In the genomic region with DNA sequence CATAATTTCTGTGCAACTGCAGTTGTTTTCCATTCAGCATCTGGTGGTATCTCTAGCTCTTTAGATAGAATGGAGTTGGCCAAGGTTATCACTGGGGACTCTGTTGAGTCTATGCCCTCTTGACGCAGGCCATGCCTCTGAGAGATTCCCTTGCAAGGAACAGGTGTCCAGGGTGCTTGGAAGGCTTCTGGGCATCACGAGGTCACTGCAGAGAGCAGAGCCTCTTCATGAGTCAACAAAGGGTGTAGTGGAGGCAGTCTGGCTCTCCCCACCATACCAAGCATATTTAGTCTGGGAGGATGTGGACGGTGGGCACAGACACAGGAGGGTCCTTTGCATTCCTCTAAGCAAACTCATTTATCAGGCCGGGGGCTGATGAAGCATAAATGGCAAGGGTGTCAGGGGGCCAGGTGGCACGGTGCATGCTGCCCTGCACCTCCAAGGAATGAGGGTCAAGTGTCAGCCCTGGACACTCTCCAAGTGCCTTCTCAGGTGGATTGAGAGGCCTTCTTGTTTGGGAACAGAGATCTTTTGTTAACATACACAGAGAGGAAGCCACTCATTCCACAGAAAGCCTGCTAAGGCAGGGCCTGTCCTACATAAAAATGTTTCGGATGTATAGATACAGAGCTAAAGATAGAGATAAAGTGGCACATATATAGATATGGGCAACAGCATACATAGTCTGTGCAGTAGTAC, we compare ENCODE assay signal across 34 cellular contexts.
"Had no signal": no experiment of that assay in that cellular context is flagged by ENCODE, and none has a peak within 500 bp of the region (broad histone marks: within the 10 kb centered on the region; RNA-seq: fewer than 3 reads in every experiment).

No MANE protein-coding gene starts in this region.

- H3K4me1 Mint-ChIP-seq: activated B cell treated with CpG ODN at 0.5 μM for 24 hours; activated naive CD4-positive, alpha-beta T cell treated with anti-CD3 and anti-CD28 coated beads, Interleukin-2, amount 10 ng/mL, durations not matched to agents 7 days and 5 days; activated naive CD8-positive, alpha-beta T cell treated with anti-CD3 and anti-CD28 coated beads, Interleukin-2, amount 50 U/mL, for 24 hours; brain had no signal

- ATAC-seq: activated naive CD8-positive, alpha-beta T cell treated with anti-CD3 and anti-CD28 coated beads, Interleukin-2, amount 50 U/mL, for 24 hours; K562; PC-3; Right ventricle myocardium inferior had no signal

- H3K9me3 Mint-ChIP-seq: activated B cell treated with CpG ODN at 0.5 μM for 24 hours; activated naive CD8-positive, alpha-beta T cell treated with anti-CD3 and anti-CD28 coated beads, Interleukin-2, amount 50 U/mL, for 24 hours had no signal

- H3K27me3 Mint-ChIP-seq: activated B cell treated with CpG ODN at 0.5 μM for 24 hours; activated CD4-positive, alpha-beta memory T cell treated with anti-CD3 and anti-CD28 coated beads for 36 hours; activated naive CD4-positive, alpha-beta T cell treated with anti-CD3 and anti-CD28 coated beads, Interleukin-2, amount 10 ng/mL, durations not matched to agents 7 days and 5 days; activated naive CD8-positive, alpha-beta T cell; activated naive CD8-positive, alpha-beta T cell treated with anti-CD3 and anti-CD28 coated beads, Interleukin-2, amount 50 U/mL, for 24 hours; brain had no signal

- H3K36me3 Mint-ChIP-seq: activated CD4-positive, alpha-beta memory T cell treated with anti-CD3 and anti-CD28 coated beads for 36 hours; activated naive CD4-positive, alpha-beta T cell treated with anti-CD3 and anti-CD28 coated beads, Interleukin-2, amount 10 ng/mL, durations not matched to agents 7 days and 5 days; activated naive CD8-positive, alpha-beta T cell; brain had no signal

- H3K27ac ChIP-seq: RWPE1, VCaP had no signal

- DNase-seq: activated B cell treated with CpG ODN at 0.5 μM for 24 hours; activated CD4-positive, alpha-beta memory T cell treated with anti-CD3 and anti-CD28 coated beads for 36 hours; activated CD4-positive, alpha-beta T cell treated with anti-CD3 and anti-CD28 coated beads for 4 hours; activated CD4-positive, alpha-beta T cell treated with anti-CD3 and anti-CD28 coated beads, Interleukin-2, amount 50 U/mL, for 1 hour; activated CD4-positive, CD25-positive, alpha-beta regulatory T cell treated with anti-CD3 and anti-CD28 coated beads, Interleukin-2, amount 50 U/mL, for 72 hours; activated CD8-positive, alpha-beta memory T cell treated with anti-CD3 and anti-CD28 coated beads, Interleukin-2, amount 50 U/mL, for 4 hours; activated effector memory CD4-positive, alpha-beta T cell treated with Interleukin-2 at 50 U/mL for 16 hours; activated naive CD4-positive, alpha-beta T cell treated with anti-CD3 and anti-CD28 coated beads, Interleukin-2, amount 10 ng/mL, durations not matched to agents 7 days and 5 days; activated naive CD8-positive, alpha-beta T cell treated with anti-CD3 and anti-CD28 coated beads, Interleukin-2, amount 50 U/mL, for 24 hours; activated T-cell treated with anti-CD3 and anti-CD28 coated beads, Interleukin-2, amount 50 U/mL, for 48 hours; anterior cingulate cortex; IMR-90; NCI-H1105; NCI-H1417 treated with DMSO at 0.1 percent for 48 hours; NCI-H187 treated with DMSO at 0.1 percent for 48 hours; NCI-H2081; NCI-H2171 treated with DMSO at 0.1 percent for 48 hours; NCI-H226; NCI-H446 treated with DMSO at 0.1 percent for 48 hours; NCI-H524; NCI-H69; NCI-H82; PC-3; SIG-M5; SW 1271; T-helper 1 cell; T-helper 2 cell; T-helper 9 cell had no signal

- H3K27ac Mint-ChIP-seq: activated B cell treated with CpG ODN at 0.5 μM for 24 hours; activated CD4-positive, alpha-beta memory T cell treated with anti-CD3 and anti-CD28 coated beads for 36 hours; activated naive CD4-positive, alpha-beta T cell treated with anti-CD3 and anti-CD28 coated beads, Interleukin-2, amount 10 ng/mL, durations not matched to agents 7 days and 5 days; activated naive CD8-positive, alpha-beta T cell; activated naive CD8-positive, alpha-beta T cell treated with anti-CD3 and anti-CD28 coated beads, Interleukin-2, amount 50 U/mL, for 24 hours had no signal

- H3K4me3 ChIP-seq: K562 had no signal

- H3K4me3 Mint-ChIP-seq: activated B cell treated with CpG ODN at 0.5 μM for 24 hours; activated CD4-positive, alpha-beta memory T cell treated with anti-CD3 and anti-CD28 coated beads for 36 hours; activated naive CD4-positive, alpha-beta T cell treated with anti-CD3 and anti-CD28 coated beads, Interleukin-2, amount 10 ng/mL, durations not matched to agents 7 days and 5 days; activated naive CD8-positive, alpha-beta T cell; activated naive CD8-positive, alpha-beta T cell treated with anti-CD3 and anti-CD28 coated beads, Interleukin-2, amount 50 U/mL, for 24 hours; brain had no signal
